In the genomic region with DNA sequence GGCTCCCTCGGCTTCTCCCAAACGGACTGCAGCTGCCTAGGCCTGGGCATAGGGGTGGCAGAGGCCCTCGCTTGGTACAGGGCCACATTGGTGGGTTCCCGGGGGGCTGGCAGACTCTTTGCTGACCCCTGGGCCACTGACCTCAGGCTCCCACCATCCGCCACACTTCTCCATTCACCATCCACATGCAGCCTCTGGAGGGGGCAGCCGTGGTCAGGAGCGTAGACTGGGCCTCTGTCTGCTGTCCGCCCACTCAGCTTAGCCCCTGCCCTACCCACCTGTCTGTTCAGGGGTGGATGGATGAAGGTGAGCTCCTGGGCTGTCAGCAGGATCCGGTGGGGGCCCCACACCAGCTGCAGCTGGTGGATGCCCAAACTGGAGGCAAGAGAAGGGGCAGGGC, we compare ENCODE assay signal across 21 cellular contexts. TPM values are rescaled to one million over a fixed set of nuclear protein-coding genes. Genes with fewer than 3 reads are reported as not detected.
DNase-seq lines count a peak whose midpoint lies in the region; ATAC-seq, FAIRE-seq and TF ChIP-seq lines count a peak whose summit lies in the region.
"Had no signal": no experiment of that assay in that cellular context is flagged by ENCODE, and none has a peak within 500 bp of the region (broad histone marks: within the 10 kb centered on the region; RNA-seq: fewer than 3 reads in every experiment).

No MANE protein-coding gene starts in this region.

- no peak for FAIRE-seq in K562 (lab: Jason Lieb, UNC)
- FAIRE-seq: A204.1, GM12892, GM18507, HepG2 had no signal

- H3K27me3 ChIP-seq in K562 (ENCODE audit: control insufficient read depth in 2 of 2, insufficient read depth in 2 of 2, low read length in 2 of 2) (no peaks in the 10 kb centered on the region), testis (no peaks in the 10 kb centered on the region)
- H3K27me3 ChIP-seq: BE2C had no signal

- TF ChIP-seq POLR2A in K562 (conservative IDR thresholded peaks at IDR 0.05) (no peak), testis (IDR thresholded peaks at IDR 0.05) (no peak)

- POLR2A ChIA-PET in K562 (lab: Yijun Ruan, JAX), result no interaction called here

- H3K9me3 ChIP-seq in K562 (replicated peaks; ENCODE audit: control insufficient read depth, insufficient read depth, low read depth, low read length), result no peaks in the 10 kb centered on the region
- H3K9me3 ChIP-seq in testis, result no peaks in the 10 kb centered on the region
- H3K9me3 ChIP-seq: BE2C had no signal

- H3K4me3 ChIP-seq in K562, result no peak overlapping the region
- no peak overlapping the region for H3K4me3 ChIP-seq in testis
- H3K4me3 ChIP-seq: GM23248 had no signal

- H2AFZ ChIP-seq in K562 (ENCODE audit: low read depth, low read length), result no peak overlapping the region
- H2AFZ ChIP-seq: GM23248 had no signal

- WGBS in K562 (ENCODE audit: insufficient coverage, low coverage, missing lambda C conversion rate), result 54% methylated on average over 9 of the region's 9 CpGs
- 91% methylated on average over 9 of the region's 9 CpGs; no CpG with 5 or more reads in 1 of the 2 donors for WGBS in testis, 2 donors

- H3K9me1 ChIP-seq in K562 (ENCODE audit: control insufficient read depth, insufficient read depth, low read length), result no peaks in the 10 kb centered on the region

- ATAC-seq in K562 (no peak), left lobe of liver (peak; percentile 23), HG03039 (IDR thresholded peaks at IDR 0.05; ENCODE audit: unreplicated experiment) (no peak)
- ATAC-seq: HepG2 had no signal

- intact Hi-C loops in K562 (cut with micrococcal nuclease) (no loop called here), posterior vena cava (cut with DNase I) (no loop called here), testis (cut with DNase I; ENCODE audit: low total_unique reads) (no loop called here)

- no peaks in the 10 kb centered on the region for H3K79me2 ChIP-seq in K562 (ENCODE audit: control insufficient read depth, insufficient read depth, low read length)

- H3K36me3 ChIP-seq in K562 (ENCODE audit: control insufficient read depth, insufficient read depth, low read length) (no peaks in the 10 kb centered on the region), testis (ENCODE audit: low read depth, missing control alignments) (no peaks in the 10 kb centered on the region)
- H3K36me3 ChIP-seq: BE2C had no signal

- no peak overlapping the region for H3K4me2 ChIP-seq in K562 (ENCODE audit: insufficient read depth, low read length)

- in situ Hi-C loops in K562 (cut with MboI), result no loop called here

- CTCF ChIA-PET in K562 (lab: Yijun Ruan, JAX; ENCODE audit: low intra/inter-chr PET ratio), result no interaction called here

- BruUV-seq in K562 (replicated peaks; lab: Mats Ljungman, UMichigan), result no TSS peak

- H3K4me1 ChIP-seq in K562 (replicated peaks in 1 of 2; ENCODE audit: control insufficient read depth in 2 of 2, insufficient read depth in 2 of 2, low read length in 2 of 2) (peaks cover 0 to 18% of the 10 kb centered on the region in 2 experiments; a peak in 2 of 5 replicates), testis (no peaks in the 10 kb centered on the region)
- H3K4me1 ChIP-seq: BE2C had no signal

- H4K20me1 ChIP-seq in K562 (replicated peaks; ENCODE audit: control insufficient read depth, insufficient read depth, low read length), result no peaks in the 10 kb centered on the region

- H3K27ac ChIP-seq in K562 (ENCODE audit: extremely low read depth, low read depth, low read length) (no peak overlapping the region), testis (no peak overlapping the region)
- H3K27ac ChIP-seq: GM23248 had no signal

- TF ChIP-seq RAD21 in K562 (CRISPR knock-in tag; conservative IDR thresholded peaks at IDR 0.05 in 1 of 2, IDR thresholded peaks at IDR 0.05 in 1 of 2), result no peak

- TF ChIP-seq CTCF in K562 (IDR thresholded peaks at IDR 0.05 in 2 of 3, conservative IDR thresholded peaks at IDR 0.05 in 1 of 3; ENCODE audit: insufficient read depth in 2 of 3, low read depth in 1 of 3, low read length in 3 of 3) (no peak), testis (IDR thresholded peaks at IDR 0.05) (no peak)

- peak overlapping the region in 1 of 2 experiments; percentile 73; a peak in 1 of 4 replicates for H3K9ac ChIP-seq in K562 (ENCODE audit: insufficient read depth in 1 of 2, low read depth in 2 of 2, low read length in 2 of 2)
- H3K9ac ChIP-seq: GM23248 had no signal

- DNase-seq in K562 (ENCODE audit: extremely low read depth in 1 of 4, low spot score in 3 of 4) (no peak), left lobe of liver (ENCODE audit: low spot score) (no peak), posterior vena cava (ENCODE audit: low spot score) (peak; percentile 67), testis (no peak), CD1c-positive myeloid dendritic cell (ENCODE audit: extremely low spot score) (no peak)
- DNase-seq: ACHN; BE2C; C1 segment of cervical spinal cord; CD4-positive, alpha-beta T cell; DMS153; DMS79; GDM1; GM23248; HCEC 1CT; HFFc6 had no signal

- TF ChIP-seq EP300 in K562 (IDR thresholded peaks at IDR 0.05; ENCODE audit: low read length), result no peak

TF ChIP-seq in K562, 482 proteins besides CTCF, POLR2A, EP300 and RAD21:
- TF ChIP-seq YY1 (IDR thresholded peaks at IDR 0.05; ENCODE audit: borderline replicate concordance in 1 of 3, control insufficient read depth in 1 of 3, extremely low read depth in 1 of 3, insufficient read depth in 3 of 3, insufficient read length in 1 of 3, insufficient replicate concordance in 2 of 3, low read depth in 1 of 3, low read length in 2 of 3) (no peak), EGR1 (conservative IDR thresholded peaks at IDR 0.05) (peak; percentile 65), ZNF699 (CRISPR knock-in tag; IDR thresholded peaks at IDR 0.05; ENCODE audit: insufficient replicate concordance) (no peak), SRSF7 (optimal IDR thresholded peaks at IDR 0.05; ENCODE audit: low read depth, low read length) (no peak)
- TF ChIP-seq, protein P1, sequence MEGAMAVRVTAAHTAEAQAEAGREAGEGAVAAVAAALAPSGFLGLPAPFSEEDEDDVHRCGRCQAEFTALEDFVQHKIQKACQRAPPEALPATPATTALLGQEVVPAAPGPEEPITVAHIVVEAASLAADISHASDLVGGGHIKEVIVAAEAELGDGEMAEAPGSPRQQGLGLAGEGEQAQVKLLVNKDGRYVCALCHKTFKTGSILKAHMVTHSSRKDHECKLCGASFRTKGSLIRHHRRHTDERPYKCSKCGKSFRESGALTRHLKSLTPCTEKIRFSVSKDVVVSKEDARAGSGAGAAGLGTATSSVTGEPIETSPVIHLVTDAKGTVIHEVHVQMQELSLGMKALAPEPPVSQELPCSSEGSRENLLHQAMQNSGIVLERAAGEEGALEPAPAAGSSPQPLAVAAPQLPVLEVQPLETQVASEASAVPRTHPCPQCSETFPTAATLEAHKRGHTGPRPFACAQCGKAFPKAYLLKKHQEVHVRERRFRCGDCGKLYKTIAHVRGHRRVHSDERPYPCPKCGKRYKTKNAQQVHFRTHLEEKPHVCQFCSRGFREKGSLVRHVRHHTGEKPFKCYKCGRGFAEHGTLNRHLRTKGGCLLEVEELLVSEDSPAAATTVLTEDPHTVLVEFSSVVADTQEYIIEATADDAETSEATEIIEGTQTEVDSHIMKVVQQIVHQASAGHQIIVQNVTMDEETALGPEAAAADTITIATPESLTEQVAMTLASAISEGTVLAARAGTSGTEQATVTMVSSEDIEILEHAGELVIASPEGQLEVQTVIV (CRISPR knock-in tag; IDR thresholded peaks at IDR 0.05; ENCODE audit: borderline replicate concordance), result no peak
TF ChIP-seq in K562: peak in this region for 1.

RNA-seq across cellular contexts. Expression of a gene that starts 45.7 kb away (rescaled TPM):
- total RNA-seq in K562 (2011; cell fraction: chromatin; rRNA removed; ENCODE audit: low replicate concordance), result 0.21 and 0.65 TPM in 2 replicates
- total RNA-seq in K562 (2011; cell fraction: nucleolus; rRNA removed), result 0.79 and 1.3 TPM in 2 replicates
- 0.76 and 0.81 TPM in 2 replicates for total RNA-seq in K562 (2011; cell fraction: nucleoplasm; rRNA removed)
- total RNA-seq in K562 (2014; rRNA removed) (0.16 and 0.50 TPM in 2 replicates), K562 (2014; rRNA removed; fragmentation: Illumina TruSeq; extraction: Trizol) (0.16 TPM in 1 of 2 replicates, not detected in the other), K562 (2015; rRNA removed; fragmentation: Illumina TruSeq; extraction: Trizol) (not detected in 2 replicates), K562 (2021) (0.20 and 0.31 TPM in 2 replicates), left lobe of liver (10.5 TPM), posterior vena cava (100 to 1,000 TPM; 108 to 142 TPM), testis (1 to 10 TPM; 6.5 to 9.1 TPM)
- polyA plus RNA-seq in K562 (2011; rRNA removed) (0.10 and 0.47 TPM in 2 replicates), K562 (2014; fragmentation: Illumina TruSeq; extraction: Trizol) (0.18 and 0.44 TPM in 2 replicates), K562 (2014; fragmentation: Nextera tagmentation; extraction: Ambion mirVana) (not detected), K562 (2014; rRNA removed) (0.08 TPM in 1 of 2 replicates, not detected in the other), testis (ENCODE audit: insufficient read depth, low read depth, low replicate concordance) (20.5 TPM)
- polyA plus RNA-seq in K562 (2011; cell fraction: cytosol; rRNA removed), result 0.44 and 0.48 TPM in 2 replicates
- polyA plus RNA-seq in K562 (2011; cell fraction: nucleus; rRNA removed), result 0.41 and 0.63 TPM in 2 replicates
- polyA plus RNA-seq in K562 (2012), result 0.12 and 0.65 TPM in 2 replicates
- polyA minus RNA-seq in K562 (2011; rRNA and poly(A)+ RNA removed), result 0.53 and 0.57 TPM in 2 replicates
- polyA minus RNA-seq in K562 (2011; cell fraction: cytosol; rRNA and poly(A)+ RNA removed), result 0.55 and 0.67 TPM in 2 replicates
- 0.13 and 0.56 TPM in 2 replicates for polyA minus RNA-seq in K562 (2011; cell fraction: nucleus; rRNA and poly(A)+ RNA removed)
- total RNA-seq: HepG2 had no signal
- polyA plus RNA-seq: IgD-negative memory B cell had no signal
